Comparison of ENCODE assay signal across 8 cellular contexts in genomic region chr12:57694459-57695019, GRCh38. TPM values are rescaled to one million over a fixed set of nuclear protein-coding genes. Genes with fewer than 3 reads are reported as not detected.
DNase-seq lines count a peak whose midpoint lies in the region; ATAC-seq lines count a peak whose summit lies in the region.

No MANE protein-coding gene starts in this region.

- H3K4me3 ChIP-seq in mucosa of rectum (ENCODE audit: low read length in 2 of 2) = peak overlapping the region; percentile 90 to 99

- H3K4me1 ChIP-seq in mucosa of rectum (ENCODE audit: control insufficient read depth in 2 of 2, insufficient read depth in 2 of 2, low read length in 2 of 2) = peaks cover 8 to 13% of the 10 kb centered on the region in 2 donors

- H3K27ac ChIP-seq in mucosa of rectum (ENCODE audit: low read depth in 2 of 2, low read length in 2 of 2) = peak overlapping the region; percentile 56 to 89

- peaks cover 28 to 32% of the 10 kb centered on the region in 2 donors for H3K36me3 ChIP-seq in mucosa of rectum (ENCODE audit: control insufficient read depth in 2 of 2, insufficient read depth in 2 of 2, low read length in 2 of 2)

- H3K9me3 ChIP-seq in mucosa of rectum (ENCODE audit: control insufficient read depth in 2 of 2, low read length in 2 of 2) = no peaks in the 10 kb centered on the region

- peak overlapping the region; percentile 73 to 96 for H3K9ac ChIP-seq in mucosa of rectum (ENCODE audit: low read depth in 1 of 2, low read length in 2 of 2)

- H3K27me3 ChIP-seq in mucosa of rectum (ENCODE audit: control insufficient read depth in 2 of 2, insufficient read depth in 2 of 2, low read length in 2 of 2) = no peaks in the 10 kb centered on the region

- no peak for ATAC-seq in HG02852 (IDR thresholded peaks at IDR 0.05; ENCODE audit: unreplicated experiment)

- DNase-seq in DMS 273 (lab: John Stamatoyannopoulos, UW; ENCODE audit: unreplicated experiment) (peak; percentile 47), DMS 273 treated with DMSO at 0.1 percent for 48 hours (lab: John Stamatoyannopoulos, UW) (no peak), NCI-H2107 (lab: John Stamatoyannopoulos, UW) (peak; percentile 40), ecto neural progenitor cell (ENCODE audit: low spot score) (peak; percentile 53), H4 (ENCODE audit: low spot score) (no peak), EL (no peak)

RNA-seq across cellular contexts. Expression of gene OS9, which starts 0.6 kb away (rescaled TPM):
- total RNA-seq in H4 (2014; rRNA removed; shearing (Covaris generic)) = 221 and 235 TPM in 2 replicates

RNA-seq across cellular contexts. Expression of gene AGAP2, which starts 44.0 kb away (rescaled TPM):
- total RNA-seq in H4 (2014; rRNA removed; shearing (Covaris generic)) = 0.99 and 2.4 TPM in 2 replicates

RNA-seq across cellular contexts. Expression of gene TSPAN31, which starts 50.3 kb away (rescaled TPM):
- total RNA-seq in H4 (2014; rRNA removed; shearing (Covaris generic)) = 64.1 and 76.5 TPM in 2 replicates

RNA-seq across cellular contexts. Expression of gene CDK4, which starts 57.6 kb away (rescaled TPM):
- total RNA-seq in H4 (2014; rRNA removed; shearing (Covaris generic)) = 298 and 323 TPM in 2 replicates

Comparison
In these comparisons a context has a peak if more than half of its experiments do, and no peak if none do; other contexts are left out.
1. DNase-seq: peak in DMS 273 (single experiment), NCI-H2107 (single experiment) and ecto neural progenitor cell (single experiment); none in DMS 273 treated with DMSO at 0.1 percent for 48 hours (single experiment), H4 (single experiment) and EL (single experiment).